Comparison of ENCODE assay signal across 9 cellular contexts in genomic region chr2:62198237-62198633, GRCh38. TPM values are rescaled to one million over a fixed set of nuclear protein-coding genes. Genes with fewer than 3 reads are reported as not detected.
DNase-seq lines count a peak whose midpoint lies in the region; ATAC-seq and TF ChIP-seq lines count a peak whose summit lies in the region.
"Had no signal": no experiment of that assay in that cellular context is flagged by ENCODE, and none has a peak within 500 bp of the region (broad histone marks: within the 10 kb centered on the region; RNA-seq: fewer than 3 reads in every experiment).

No MANE protein-coding gene starts in this region.

- no peak overlapping the region for H3K9ac ChIP-seq in liver (ENCODE audit: low read depth in 1 of 2, low read length in 2 of 2)

- H3K4me3 ChIP-seq in cardiac muscle cell (peak overlapping the region; percentile 96), liver (ENCODE audit: low read depth in 1 of 3, low read length in 3 of 3) (peak overlapping the region in 2 of 3 donors; percentile 95 to 99), urinary bladder (ENCODE audit: low read depth, low read length) (peak overlapping the region; percentile 72)

- H3K9me3 ChIP-seq in cardiac muscle cell (ENCODE audit: low read depth) (no peaks in the 10 kb centered on the region), liver (ENCODE audit: control insufficient read depth in 4 of 4, low read length in 3 of 4) (no peaks in the 10 kb centered on the region)

- peaks cover 18% of the 10 kb centered on the region for H3K36me3 Mint-ChIP-seq in activated T-helper 1 cell treated with anti-CD3 and anti-CD28 coated beads, Interleukin-12 subunit alpha, Interleukin-12 subunit beta, Interleukin-2, Interleukin-4 antibody, amounts not matched to agents 30 ng/mL and 10 ng/mL and 1 ng/mL, durations not matched to agents 14 hours and 24 hours and 36 hours (ENCODE audit: low read depth)

- H3K4me1 Mint-ChIP-seq in activated T-helper 1 cell treated with anti-CD3 and anti-CD28 coated beads, Interleukin-12 subunit alpha, Interleukin-12 subunit beta, Interleukin-2, Interleukin-4 antibody, amounts not matched to agents 30 ng/mL and 10 ng/mL and 1 ng/mL, durations not matched to agents 14 hours and 24 hours and 36 hours (ENCODE audit: low read depth): peaks cover 56% of the 10 kb centered on the region

- H3K36me3 ChIP-seq in cardiac muscle cell: no peaks in the 10 kb centered on the region
- no peaks in the 10 kb centered on the region for H3K36me3 ChIP-seq in liver (ENCODE audit: control insufficient read depth in 4 of 4, insufficient read depth in 3 of 4, low read depth in 1 of 4, low read length in 3 of 4)
- H3K36me3 ChIP-seq in urinary bladder (ENCODE audit: insufficient read depth): no peaks in the 10 kb centered on the region

- H3K27ac Mint-ChIP-seq in activated T-helper 1 cell treated with anti-CD3 and anti-CD28 coated beads, Interleukin-12 subunit alpha, Interleukin-12 subunit beta, Interleukin-2, Interleukin-4 antibody, amounts not matched to agents 30 ng/mL and 10 ng/mL and 1 ng/mL, durations not matched to agents 14 hours and 24 hours and 36 hours: peak overlapping the region; percentile 66

- H3K4me1 ChIP-seq in cardiac muscle cell (ENCODE audit: low read depth) (peaks cover 12% of the 10 kb centered on the region), liver (ENCODE audit: control insufficient read depth in 4 of 4, insufficient read depth in 4 of 4, low read length in 3 of 4) (peaks cover 2 to 59% (median 40%) of the 10 kb centered on the region in 4 donors), urinary bladder (ENCODE audit: insufficient read depth) (peaks cover 4% of the 10 kb centered on the region)

- no peaks in the 10 kb centered on the region for H3K27me3 ChIP-seq in cardiac muscle cell
- no peaks in the 10 kb centered on the region for H3K27me3 ChIP-seq in liver (ENCODE audit: control insufficient read depth in 4 of 4, insufficient read depth in 4 of 4, low read length in 3 of 4)

- no peaks in the 10 kb centered on the region for H3K9me3 Mint-ChIP-seq in activated T-helper 1 cell treated with anti-CD3 and anti-CD28 coated beads, Interleukin-12 subunit alpha, Interleukin-12 subunit beta, Interleukin-2, Interleukin-4 antibody, amounts not matched to agents 30 ng/mL and 10 ng/mL and 1 ng/mL, durations not matched to agents 14 hours and 24 hours and 36 hours

- peak overlapping the region; percentile 87 for H3K4me3 Mint-ChIP-seq in activated T-helper 1 cell treated with anti-CD3 and anti-CD28 coated beads, Interleukin-12 subunit alpha, Interleukin-12 subunit beta, Interleukin-2, Interleukin-4 antibody, amounts not matched to agents 30 ng/mL and 10 ng/mL and 1 ng/mL, durations not matched to agents 14 hours and 24 hours and 36 hours

- intact Hi-C loops in Right ventricle myocardium superior (cut with DNase I): loop anchor here (5.0 to 10.0 kb wide), 2 partner anchors 203 to 214 kb away; no protein-coding TSS in a partner anchor
- intact Hi-C loops in activated T-helper 1 cell treated with anti-CD3 and anti-CD28 coated beads, Interleukin-12 subunit alpha, Interleukin-12 subunit beta, Interleukin-2, Interleukin-4 antibody, amounts not matched to agents 30 ng/mL and 10 ng/mL and 1 ng/mL, durations not matched to agents 14 hours and 24 hours and 36 hours (cut with micrococcal nuclease): loop anchor here (2.0 to 5.0 kb wide), 6 partner anchors 291 to 1441 kb away; partner anchors contain the start of genes COMMD1, FAM161A, PAPOLG and REL

- TF ChIP-seq CTCF in cardiac muscle cell (IDR thresholded peaks at IDR 0.05; ENCODE audit: low read depth, low read length): no peak
- TF ChIP-seq CTCF in liver (IDR thresholded peaks at IDR 0.05; ENCODE audit: low read depth, low read length, missing input control): no peak

- TF ChIP-seq RAD21 in liver (IDR thresholded peaks at IDR 0.05): no peak

- H3K27ac ChIP-seq in cardiac muscle cell (no peak overlapping the region), liver (ENCODE audit: low read depth in 1 of 2, low read length in 2 of 2) (peak overlapping the region in 1 of 2 donors; percentile 4), urinary bladder (ENCODE audit: low read depth) (no peak overlapping the region)

- DNase-seq in cardiac muscle cell (ENCODE audit: low read depth in 1 of 2, low spot score in 1 of 2) (no peak), Right ventricle myocardium superior (no peak), A172 (ENCODE audit: low spot score) (no peak), mesenteric fat pad (ENCODE audit: low spot score) (no peak)
- no peak for DNase-seq in activated T-helper 1 cell treated with anti-CD3 and anti-CD28 coated beads, Interleukin-12 subunit alpha, Interleukin-12 subunit beta, Interleukin-2, Interleukin-4 antibody, amounts not matched to agents 30 ng/mL and 10 ng/mL and 1 ng/mL, durations not matched to agents 14 hours and 24 hours and 36 hours (ENCODE audit: low spot score)
- DNase-seq: NCI-H187 treated with DMSO at 0.1 percent for 48 hours had no signal

- ATAC-seq in Right ventricle myocardium superior (ENCODE audit: poor library complexity) (no peak), GM21526 (IDR thresholded peaks at IDR 0.05; ENCODE audit: low FRiP score, unreplicated experiment) (no peak)

- WGBS in liver: 14% methylated on average over 1 of the region's 1 CpG
- WGBS in urinary bladder: 67% methylated on average over 1 of the region's 1 CpG

- H3K27me3 Mint-ChIP-seq in activated T-helper 1 cell treated with anti-CD3 and anti-CD28 coated beads, Interleukin-12 subunit alpha, Interleukin-12 subunit beta, Interleukin-2, Interleukin-4 antibody, amounts not matched to agents 30 ng/mL and 10 ng/mL and 1 ng/mL, durations not matched to agents 14 hours and 24 hours and 36 hours (ENCODE audit: insufficient read depth): no peaks in the 10 kb centered on the region

TF ChIP-seq in liver, 16 proteins besides CTCF, POLR2A, EP300 and RAD21:
- TF ChIP-seq RXRA (IDR thresholded peaks at IDR 0.05) (no peak), SP1 (IDR thresholded peaks at IDR 0.05) (no peak), YY1 (IDR thresholded peaks at IDR 0.05) (no peak), FOXA1 (IDR thresholded peaks at IDR 0.05) (no peak), HNF4A (conservative IDR thresholded peaks at IDR 0.05) (no peak)

RNA-seq across cellular contexts. Expression of gene B3GNT2, which starts 2.3 kb away (rescaled TPM):
- total RNA-seq in cardiac muscle cell: 8.9 and 11.1 TPM in 2 replicates
- 14.7 and 15.9 TPM in 2 replicates for polyA plus RNA-seq in cardiac muscle cell
- 14.6 TPM for total RNA-seq in Right ventricle myocardium superior
- total RNA-seq in activated T-helper 1 cell treated with anti-CD3 and anti-CD28 coated beads, Interleukin-12 subunit alpha, Interleukin-12 subunit beta, Interleukin-2, Interleukin-4 antibody, amounts not matched to agents 30 ng/mL and 10 ng/mL and 1 ng/mL, durations not matched to agents 14 hours and 24 hours and 36 hours: 32.8 and 37.3 TPM in 2 replicates
- 10 to 100 TPM; 19.4 to 20.2 TPM for total RNA-seq in liver
- 1 to 10 TPM; 6.4 to 9.0 TPM for polyA plus RNA-seq in liver
- total RNA-seq in urinary bladder: 27.3 TPM
- 12.8 TPM for polyA plus RNA-seq in urinary bladder
- total RNA-seq in A172 (2014; rRNA removed; shearing (Covaris generic)): 37.8 and 42.0 TPM in 2 replicates
- 21.9 TPM for total RNA-seq in mesenteric fat pad
